17 cellular contexts compared by ENCODE assay signal in the genomic region with DNA sequence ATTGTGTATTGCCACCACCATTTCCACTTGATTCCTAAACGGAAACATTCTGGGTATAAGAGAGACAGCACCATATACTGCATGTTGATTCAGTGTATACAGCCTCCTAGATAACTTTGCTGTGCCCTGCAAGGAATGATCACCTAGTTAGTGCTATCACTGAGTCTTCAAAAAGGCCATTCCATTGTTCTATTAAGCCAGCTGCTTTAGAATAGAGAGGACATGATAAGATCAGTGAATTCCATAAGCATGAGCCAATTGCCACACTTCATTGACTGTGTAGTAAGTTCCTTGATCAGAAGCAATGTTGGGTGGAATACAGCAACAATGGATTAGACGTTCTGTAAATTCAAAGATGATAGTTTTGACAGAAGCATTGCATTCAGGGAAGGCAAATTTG.
"Had no signal": no experiment of that assay in that cellular context is flagged by ENCODE, and none has a peak within 500 bp of the region (broad histone marks: within the 10 kb centered on the region; RNA-seq: fewer than 3 reads in every experiment).

No MANE protein-coding gene starts in this region.

- H3K36me3 Mint-ChIP-seq: stimulated activated effector memory CD8-positive, alpha-beta T cell treated with anti-CD3 and anti-CD28 coated beads, Interleukin-12 subunit alpha, Interleukin-12 subunit beta, amount 100 ng/mL, for 72 hours had no signal

- H3K27ac ChIP-seq: heart left ventricle, parathyroid adenoma, skin epidermis, transverse colon had no signal

- H3K27me3 Mint-ChIP-seq: activated B cell treated with CpG ODN at 0.5 μM for 24 hours; activated CD4-positive, alpha-beta T cell treated with anti-CD3 and anti-CD28 coated beads, Interleukin-2, amount 10 ng/mL, durations not matched to agents 7 days and 5 days; activated naive CD8-positive, alpha-beta T cell treated with anti-CD3 and anti-CD28 coated beads, Interleukin-2, amount 50 U/mL, for 24 hours; central memory CD8-positive, alpha-beta T cell; dendritic cell treated with granulocyte-macrophage colony-stimulating factor and Interleukin-4, amounts not matched to agents 40 ng/mL and 50 ng/mL, for 4 days had no signal

- H3K9me3 Mint-ChIP-seq: activated CD4-positive, alpha-beta T cell treated with anti-CD3 and anti-CD28 coated beads, Interleukin-2, amount 10 ng/mL, durations not matched to agents 7 days and 5 days; central memory CD8-positive, alpha-beta T cell; dendritic cell treated with granulocyte-macrophage colony-stimulating factor and Interleukin-4, amounts not matched to agents 40 ng/mL and 50 ng/mL, for 4 days; neural crest cell; T-helper 1 cell treated with Interleukin-12 subunit alpha and Interleukin-12 subunit beta and Interleukin-4 antibody, amounts not matched to agents 30 μg/mL and 1 μg/mL, for 36 hours had no signal

- H3K4me3 Mint-ChIP-seq: activated B cell treated with CpG ODN at 0.5 μM for 24 hours; activated CD4-positive, alpha-beta T cell treated with anti-CD3 and anti-CD28 coated beads, Interleukin-2, amount 10 ng/mL, durations not matched to agents 7 days and 5 days; activated naive CD8-positive, alpha-beta T cell treated with anti-CD3 and anti-CD28 coated beads, Interleukin-2, amount 50 U/mL, for 24 hours; central memory CD8-positive, alpha-beta T cell; dendritic cell treated with granulocyte-macrophage colony-stimulating factor and Interleukin-4, amounts not matched to agents 40 ng/mL and 50 ng/mL, for 4 days; neural crest cell; stimulated activated effector memory CD8-positive, alpha-beta T cell treated with anti-CD3 and anti-CD28 coated beads, Interleukin-12 subunit alpha, Interleukin-12 subunit beta, amount 100 ng/mL, for 72 hours; T-helper 1 cell treated with Interleukin-12 subunit alpha and Interleukin-12 subunit beta and Interleukin-4 antibody, amounts not matched to agents 30 μg/mL and 1 μg/mL, for 36 hours had no signal

- H3K36me3 ChIP-seq: heart left ventricle, transverse colon had no signal

- H3K4me1 Mint-ChIP-seq: activated B cell treated with CpG ODN at 0.5 μM for 24 hours; activated CD4-positive, alpha-beta T cell treated with anti-CD3 and anti-CD28 coated beads, Interleukin-2, amount 10 ng/mL, durations not matched to agents 7 days and 5 days; activated naive CD8-positive, alpha-beta T cell treated with anti-CD3 and anti-CD28 coated beads, Interleukin-2, amount 50 U/mL, for 24 hours; central memory CD8-positive, alpha-beta T cell; neural crest cell; stimulated activated effector memory CD8-positive, alpha-beta T cell treated with anti-CD3 and anti-CD28 coated beads, Interleukin-12 subunit alpha, Interleukin-12 subunit beta, amount 100 ng/mL, for 72 hours had no signal

- H3K27ac Mint-ChIP-seq: activated B cell treated with CpG ODN at 0.5 μM for 24 hours; activated CD4-positive, alpha-beta T cell treated with anti-CD3 and anti-CD28 coated beads, Interleukin-2, amount 10 ng/mL, durations not matched to agents 7 days and 5 days; activated naive CD8-positive, alpha-beta T cell treated with anti-CD3 and anti-CD28 coated beads, Interleukin-2, amount 50 U/mL, for 24 hours; dendritic cell treated with granulocyte-macrophage colony-stimulating factor and Interleukin-4, amounts not matched to agents 40 ng/mL and 50 ng/mL, for 4 days; stimulated activated effector memory CD8-positive, alpha-beta T cell treated with anti-CD3 and anti-CD28 coated beads, Interleukin-12 subunit alpha, Interleukin-12 subunit beta, amount 100 ng/mL, for 72 hours; T-helper 1 cell treated with Interleukin-12 subunit alpha and Interleukin-12 subunit beta and Interleukin-4 antibody, amounts not matched to agents 30 μg/mL and 1 μg/mL, for 36 hours had no signal

- H3K27me3 ChIP-seq: heart left ventricle, transverse colon had no signal

- H3K9me3 ChIP-seq: heart left ventricle, SK-N-SH, transverse colon had no signal

- H3K4me3 ChIP-seq: heart left ventricle, skin epidermis, transverse colon had no signal

- DNase-seq: activated B cell treated with CpG ODN at 0.5 μM for 24 hours; activated CD4-positive, alpha-beta T cell treated with anti-CD3 and anti-CD28 coated beads, Interleukin-2, amount 10 ng/mL, durations not matched to agents 7 days and 5 days; activated CD8-positive, alpha-beta memory T cell treated with anti-CD3 and anti-CD28 coated beads for 24 hours; activated naive CD4-positive, alpha-beta T cell treated with Interleukin-2 at 50 U/mL for 16 hours; activated naive CD8-positive, alpha-beta T cell treated with anti-CD3 and anti-CD28 coated beads, Interleukin-2, amount 50 U/mL, for 24 hours; foreskin melanocyte; heart left ventricle; islet precursor cell; SK-N-SH; transverse colon had no signal

- ATAC-seq: activated naive CD8-positive, alpha-beta T cell treated with anti-CD3 and anti-CD28 coated beads, Interleukin-2, amount 50 U/mL, for 24 hours; heart left ventricle; stimulated activated effector memory CD8-positive, alpha-beta T cell treated with anti-CD3 and anti-CD28 coated beads, Interleukin-12 subunit alpha, Interleukin-12 subunit beta, amount 100 ng/mL, for 72 hours had no signal

- H3K4me1 ChIP-seq: heart left ventricle, parathyroid adenoma had no signal
